8 cellular contexts compared by ENCODE assay signal in genomic region chr15:81304226-81304625, GRCh38. TPM values are rescaled to one million over a fixed set of nuclear protein-coding genes. Genes with fewer than 3 reads are reported as not detected.
DNase-seq lines count a peak whose midpoint lies in the region; ATAC-seq and TF ChIP-seq lines count a peak whose summit lies in the region.

No MANE protein-coding gene starts in this region.

- intact Hi-C loops in activated T-helper 1 cell treated with anti-CD3 and anti-CD28 coated beads, Interleukin-12 subunit alpha, Interleukin-12 subunit beta, Interleukin-2, Interleukin-4 antibody, amounts not matched to agents 30 ng/mL and 10 ng/mL and 1 ng/mL, durations not matched to agents 14 hours and 24 hours and 36 hours (cut with micrococcal nuclease) = no loop called here

- H3K4me3 Mint-ChIP-seq in activated T-helper 1 cell treated with anti-CD3 and anti-CD28 coated beads, Interleukin-12 subunit alpha, Interleukin-12 subunit beta, Interleukin-2, Interleukin-4 antibody, amounts not matched to agents 30 ng/mL and 10 ng/mL and 1 ng/mL, durations not matched to agents 14 hours and 24 hours and 36 hours = peak overlapping the region; percentile 97

- no peaks in the 10 kb centered on the region for H3K9me3 Mint-ChIP-seq in activated T-helper 1 cell treated with anti-CD3 and anti-CD28 coated beads, Interleukin-12 subunit alpha, Interleukin-12 subunit beta, Interleukin-2, Interleukin-4 antibody, amounts not matched to agents 30 ng/mL and 10 ng/mL and 1 ng/mL, durations not matched to agents 14 hours and 24 hours and 36 hours

- no peak for ATAC-seq in GM19467 (IDR thresholded peaks at IDR 0.05; ENCODE audit: unreplicated experiment)

- no peak overlapping the region for H3K4me3 ChIP-seq in right atrium auricular region
- no peak overlapping the region for H3K4me3 ChIP-seq in suprapubic skin

- peaks cover 86% of the 10 kb centered on the region for H3K4me1 Mint-ChIP-seq in activated T-helper 1 cell treated with anti-CD3 and anti-CD28 coated beads, Interleukin-12 subunit alpha, Interleukin-12 subunit beta, Interleukin-2, Interleukin-4 antibody, amounts not matched to agents 30 ng/mL and 10 ng/mL and 1 ng/mL, durations not matched to agents 14 hours and 24 hours and 36 hours (ENCODE audit: low read depth)

- TF ChIP-seq POLR2A in suprapubic skin (IDR thresholded peaks at IDR 0.05) = no peak

- TF ChIP-seq CTCF in right atrium auricular region (IDR thresholded peaks at IDR 0.05) = no peak
- TF ChIP-seq CTCF in suprapubic skin (IDR thresholded peaks at IDR 0.05) = no peak

- H3K4me1 ChIP-seq in right atrium auricular region (no peaks in the 10 kb centered on the region), suprapubic skin (peaks cover 40% of the 10 kb centered on the region)

- no peak for TF ChIP-seq EP300 in suprapubic skin (IDR thresholded peaks at IDR 0.05)

- H3K36me3 Mint-ChIP-seq in activated T-helper 1 cell treated with anti-CD3 and anti-CD28 coated beads, Interleukin-12 subunit alpha, Interleukin-12 subunit beta, Interleukin-2, Interleukin-4 antibody, amounts not matched to agents 30 ng/mL and 10 ng/mL and 1 ng/mL, durations not matched to agents 14 hours and 24 hours and 36 hours (ENCODE audit: low read depth) = peaks cover 86% of the 10 kb centered on the region

- H3K9me3 ChIP-seq in right atrium auricular region (no peaks in the 10 kb centered on the region), suprapubic skin (no peaks in the 10 kb centered on the region)

- H3K27ac ChIP-seq in right atrium auricular region (peak overlapping the region in 1 of 2 donors; percentile 19), suprapubic skin (peak overlapping the region; percentile 36)

- H3K27ac Mint-ChIP-seq in activated T-helper 1 cell treated with anti-CD3 and anti-CD28 coated beads, Interleukin-12 subunit alpha, Interleukin-12 subunit beta, Interleukin-2, Interleukin-4 antibody, amounts not matched to agents 30 ng/mL and 10 ng/mL and 1 ng/mL, durations not matched to agents 14 hours and 24 hours and 36 hours = peak overlapping the region; percentile 87

- H3K27me3 Mint-ChIP-seq in activated T-helper 1 cell treated with anti-CD3 and anti-CD28 coated beads, Interleukin-12 subunit alpha, Interleukin-12 subunit beta, Interleukin-2, Interleukin-4 antibody, amounts not matched to agents 30 ng/mL and 10 ng/mL and 1 ng/mL, durations not matched to agents 14 hours and 24 hours and 36 hours (ENCODE audit: insufficient read depth) = no peaks in the 10 kb centered on the region

- H3K27me3 ChIP-seq in right atrium auricular region (no peaks in the 10 kb centered on the region), suprapubic skin (no peaks in the 10 kb centered on the region)

- DNase-seq in activated CD8-positive, alpha-beta memory T cell treated with anti-CD3 and anti-CD28 coated beads for 24 hours = peak; percentile 58
- no peak for DNase-seq in activated CD8-positive, alpha-beta memory T cell treated with anti-CD3 and anti-CD28 coated beads, Interleukin-2, amount 50 U/mL, for 4 hours
- DNase-seq in activated T-helper 1 cell treated with anti-CD3 and anti-CD28 coated beads, Interleukin-12 subunit alpha, Interleukin-12 subunit beta, Interleukin-2, Interleukin-4 antibody, amounts not matched to agents 30 ng/mL and 10 ng/mL and 1 ng/mL, durations not matched to agents 14 hours and 24 hours and 36 hours (ENCODE audit: low spot score) = no peak
- DNase-seq in right atrium auricular region (ENCODE audit: low spot score) = peak; percentile 73
- DNase-seq in suprapubic skin (ENCODE audit: low spot score in 2 of 2) = no peak
- DNase-seq in NCI-H1694 (lab: John Stamatoyannopoulos, UW) = no peak
- no peak for DNase-seq in HUDEP-2 (lab: John Stamatoyannopoulos, UW; ENCODE audit: unreplicated experiment in 76 of 76)

- H3K36me3 ChIP-seq in right atrium auricular region (peaks cover 23% of the 10 kb centered on the region), suprapubic skin (peaks cover 84% of the 10 kb centered on the region)

- 47% methylated on average over 5 of the region's 5 CpGs for WGBS in suprapubic skin

RNA-seq across cellular contexts. Expression of gene STARD5, which starts 19.7 kb away (rescaled TPM):
- total RNA-seq in activated T-helper 1 cell treated with anti-CD3 and anti-CD28 coated beads, Interleukin-12 subunit alpha, Interleukin-12 subunit beta, Interleukin-2, Interleukin-4 antibody, amounts not matched to agents 30 ng/mL and 10 ng/mL and 1 ng/mL, durations not matched to agents 14 hours and 24 hours and 36 hours = 4.5 and 4.6 TPM in 2 replicates
- total RNA-seq in right atrium auricular region = 1 to 10 TPM; 2.2 to 3.0 TPM
- total RNA-seq in suprapubic skin = 10 to 100 TPM; 54.6 to 88.2 (median 67.4) TPM

Comparison
In these comparisons a context has a peak if more than half of its experiments do, and no peak if none do; other contexts are left out.
1. DNase-seq: peak in activated CD8-positive, alpha-beta memory T cell treated with anti-CD3 and anti-CD28 coated beads for 24 hours (single experiment) and right atrium auricular region (single experiment); none in activated CD8-positive, alpha-beta memory T cell treated with anti-CD3 and anti-CD28 coated beads, Interleukin-2, amount 50 U/mL, for 4 hours (single experiment), activated T-helper 1 cell treated with anti-CD3 and anti-CD28 coated beads, Interleukin-12 subunit alpha, Interleukin-12 subunit beta, Interleukin-2, Interleukin-4 antibody, amounts not matched to agents 30 ng/mL and 10 ng/mL and 1 ng/mL, durations not matched to agents 14 hours and 24 hours and 36 hours (single experiment), suprapubic skin (0 of 2), NCI-H1694 (single experiment) and HUDEP-2 (0 of 76).
2. RNA of gene STARD5, which starts 19.7 kb away (total RNA-seq): 54.6 to 88.2 TPM in suprapubic skin; 4.5 to 4.6 TPM in activated T-helper 1 cell treated with anti-CD3 and anti-CD28 coated beads, Interleukin-12 subunit alpha, Interleukin-12 subunit beta, Interleukin-2, Interleukin-4 antibody, amounts not matched to agents 30 ng/mL and 10 ng/mL and 1 ng/mL, durations not matched to agents 14 hours and 24 hours and 36 hours and 2.2 to 3.0 TPM in right atrium auricular region; every median in the first group is over 10 times any median in the second.